ENCODE assay signal across 8 cellular contexts in the genomic region with DNA sequence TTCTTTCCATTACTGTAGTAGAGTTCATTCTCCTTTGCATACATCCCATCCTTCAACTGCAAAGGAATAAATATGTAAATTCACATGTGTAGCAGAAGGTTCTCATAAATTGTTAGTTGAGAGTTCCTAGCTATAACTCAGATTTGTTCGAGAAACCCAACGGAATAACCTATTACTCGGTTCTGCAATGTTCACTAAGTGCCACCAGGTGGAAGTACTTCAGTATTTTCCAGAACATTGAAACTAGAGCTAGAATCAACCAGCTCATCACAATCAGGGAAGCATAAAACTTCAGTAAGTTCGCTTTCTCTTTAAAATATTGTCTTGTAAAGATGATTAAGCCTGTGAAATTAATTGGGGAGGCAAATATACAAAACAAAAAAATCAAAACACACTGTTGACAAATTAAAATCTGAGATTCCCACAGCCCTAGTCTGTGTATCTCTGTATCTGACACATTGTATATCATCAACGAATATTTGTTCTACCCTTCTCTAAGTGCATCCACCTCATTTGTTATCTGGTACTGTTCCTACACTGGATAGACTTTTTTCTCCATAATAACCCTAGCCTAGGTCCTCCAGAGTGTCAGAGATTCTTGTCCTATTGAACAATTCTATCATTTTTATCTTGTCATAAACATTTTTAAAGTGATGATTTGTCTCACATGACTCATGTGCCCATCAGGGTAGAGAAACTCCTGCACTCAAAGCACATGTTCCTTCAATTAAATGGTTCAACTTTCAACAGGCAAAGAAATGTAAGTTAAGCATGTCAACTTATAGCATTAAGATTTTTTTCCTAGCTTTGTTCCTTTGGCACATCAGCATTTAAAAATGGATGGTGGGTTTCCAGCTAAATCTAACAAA. TPM values are rescaled to one million over a fixed set of nuclear protein-coding genes. Genes with fewer than 3 reads are reported as not detected.
DNase-seq lines count a peak whose midpoint lies in the region; ATAC-seq, FAIRE-seq and TF ChIP-seq lines count a peak whose summit lies in the region.

No MANE protein-coding gene starts in this region.

- no peak overlapping the region for H2BK12ac ChIP-seq in H1 (ENCODE audit: low read depth, low read length)

- no peak overlapping the region for H2AK5ac ChIP-seq in H1 (ENCODE audit: low read depth, low read length)

- no peaks in the 10 kb centered on the region for H3K4me1 ChIP-seq in H1 (replicated peaks in 1 of 4; ENCODE audit: control insufficient read depth in 3 of 4, insufficient read depth in 4 of 4, low read length in 3 of 4)

- ATAC-seq in HG03025 (IDR thresholded peaks at IDR 0.05; ENCODE audit: low FRiP score, unreplicated experiment): peak; percentile 63

- no peaks in the 10 kb centered on the region for H3K27me3 ChIP-seq in H1 (replicated peaks in 1 of 4; ENCODE audit: control insufficient read depth in 3 of 4, extremely low read depth in 1 of 4, insufficient read depth in 3 of 4, low read length in 3 of 4)

- no peak overlapping the region for H3K56ac ChIP-seq in H1 (replicated peaks; ENCODE audit: insufficient read length, low read depth, low read length)

- peak overlapping the region in 1 of 4 experiments; percentile 34; a peak in 1 of 7 replicates for H3K9ac ChIP-seq in H1 (replicated peaks in 1 of 4; ENCODE audit: extremely low read depth in 1 of 4, low read depth in 3 of 4, low read length in 3 of 4)

- peak; percentile 78 to 81 for TF ChIP-seq RAD21 in H1 (IDR thresholded peaks at IDR 0.05 in 1 of 2, conservative IDR thresholded peaks at IDR 0.05 in 1 of 2; ENCODE audit: low read depth in 2 of 2, low read length in 2 of 2)

- no peak overlapping the region for H4K5ac ChIP-seq in H1 (ENCODE audit: insufficient read length, low read depth, low read length)

- no peaks in the 10 kb centered on the region for H3K36me3 ChIP-seq in H1 (ENCODE audit: control insufficient read depth in 2 of 4, insufficient read depth in 4 of 4, low read length in 3 of 4)

- no peaks in the 10 kb centered on the region for H3K79me2 ChIP-seq in H1 (ENCODE audit: control insufficient read depth in 1 of 2, insufficient read depth in 2 of 2, low read length in 2 of 2)

- no peaks in the 10 kb centered on the region for H4K20me1 ChIP-seq in H1 (replicated peaks in 1 of 2; ENCODE audit: control insufficient read depth in 1 of 2, insufficient read depth in 2 of 2, low read length in 2 of 2)

- no peak for TF ChIP-seq EP300 in H1 (IDR thresholded peaks at IDR 0.05; ENCODE audit: borderline replicate concordance in 1 of 2, low read depth in 2 of 2, low read length in 2 of 2)

- H3K4ac ChIP-seq in H1 (replicated peaks; ENCODE audit: insufficient read length, low read depth, low read length): no peak overlapping the region

- H3K14ac ChIP-seq in H1 (ENCODE audit: insufficient read length): no peak overlapping the region

- no peak overlapping the region for H3K4me2 ChIP-seq in H1 (ENCODE audit: insufficient read depth in 1 of 2, low read depth in 2 of 2, low read length in 2 of 2)

- 45% methylated on average over 5 of the region's 5 CpGs; no CpG with 5 or more reads in 1 of the 2 experiments for WGBS in H1 (ENCODE audit: extremely low coverage in 1 of 2, insufficient coverage in 1 of 2, insufficient read length in 1 of 2, insufficient replicate concordance in 2 of 2, low coverage in 1 of 2, low lambda C conversion rate in 2 of 2, missing lambda C conversion rate in 1 of 2), 2 experiments
- 19 to 26% methylated on average over 5 of the region's 5 CpGs for WGBS in lower leg skin, 2 donors

- peak; percentile 49 for TF ChIP-seq CTCF in AG04449 (IDR thresholded peaks at IDR 0.05; ENCODE audit: insufficient read depth, low read length, missing control alignments)
- TF ChIP-seq CTCF in GM12874 (IDR thresholded peaks at IDR 0.05; ENCODE audit: insufficient read depth, low read depth, low read length): peak; percentile 41; the same call in 1 of the 2 replicates
- peak in 2 of 3 experiments; percentile 57 to 62; a peak in 3 of 4 replicates for TF ChIP-seq CTCF in H1 (IDR thresholded peaks at IDR 0.05; ENCODE audit: control extremely low read depth in 1 of 3, insufficient read depth in 1 of 3, low read depth in 1 of 3, low read length in 3 of 3)
- TF ChIP-seq CTCF in lower leg skin (IDR thresholded peaks at IDR 0.05): no peak

- H3K18ac ChIP-seq in H1 (ENCODE audit: extremely low read depth, low read length): no peak overlapping the region

- no peak overlapping the region for H3K27ac ChIP-seq in H1 (ENCODE audit: low read depth, low read length)

- H2BK15ac ChIP-seq in H1 (ENCODE audit: low read length): no peak overlapping the region

- intact Hi-C loops in lower leg skin (cut with DNase I; ENCODE audit: low total_unique reads): no loop called here

- H3K4me3 ChIP-seq in AG04449 (ENCODE audit: low read depth, low read length) (no peak overlapping the region), H1 (ENCODE audit: extremely low read depth in 1 of 4, insufficient read depth in 2 of 4, low read depth in 3 of 4, low read length in 4 of 4) (no peak overlapping the region), lower leg skin (ENCODE audit: low read depth, poor library complexity, severe bottlenecking) (no peak overlapping the region)

- H4K8ac ChIP-seq in H1 (ENCODE audit: extremely low read depth, insufficient read depth, low read length): no peak overlapping the region

- no peak overlapping the region for H2AFZ ChIP-seq in H1 (ENCODE audit: low read length)

- no peaks in the 10 kb centered on the region for H3K23me2 ChIP-seq in H1 (ENCODE audit: low read depth, low read length)

- H2BK5ac ChIP-seq in H1 (ENCODE audit: low read depth, low read length): no peak overlapping the region

- no peaks in the 10 kb centered on the region for H3K79me1 ChIP-seq in H1 (ENCODE audit: low read depth, low read length)

- no peak overlapping the region for H2BK20ac ChIP-seq in H1 (ENCODE audit: low read length)

- no peaks in the 10 kb centered on the region for H3K9me3 ChIP-seq in H1 (ENCODE audit: insufficient read depth in 2 of 2, low read depth in 1 of 2, low read length in 1 of 2)

- POLR2A ChIA-PET in AG04449 (lab: Yijun Ruan, JAX): no interaction called here
- POLR2A ChIA-PET in H1 (lab: Charles Lee; ENCODE audit: partially characterized antibody): no interaction called here

- H4K91ac ChIP-seq in H1 (replicated peaks; ENCODE audit: insufficient read length, low read length): no peak overlapping the region

- CTCF ChIA-PET in AG04449 (lab: Yijun Ruan, JAX) (interaction anchor here (0.7 to 11.0 kb wide), 23 partner anchors 9 to 1032 kb away, joined by 3 to 160 read pairs (median 4); partner anchors contain the start of genes FMO4 and MROH9), H1 (lab: Charles Lee; ENCODE audit: partially characterized antibody) (interaction anchor here (0.5 to 8.8 kb wide), 56 partner anchors 10 to 922 kb away, joined by 3 to 112 read pairs (median 4); partner anchors contain the start of genes FMO4 and PRRC2C)

- FAIRE-seq in H1 (lab: Jason Lieb, UNC): peak; percentile 89

- H3K23ac ChIP-seq in H1 (ENCODE audit: insufficient read length): no peak overlapping the region

- DNase-seq in AG04449 (ENCODE audit: low read depth, low spot score) (peak; percentile 14), NOMO-1 treated with DMSO at 0.1 percent for 48 hours (lab: John Stamatoyannopoulos, UW; ENCODE audit: unreplicated experiment) (peak; percentile 8), H1 (ENCODE audit: low read depth in 1 of 2, low spot score in 2 of 2) (no peak), midbrain (lab: John Stamatoyannopoulos, UW) (peak; percentile 60), lower leg skin (ENCODE audit: low spot score in 2 of 2) (no peak)
- no peak for DNase-seq in stimulated activated CD4-positive, alpha-beta T cell treated with anti-CD3 and anti-CD28 coated beads, Interleukin-4, amount 100 ng/mL, for 4 hours

- TF ChIP-seq POLR2A in H1 (IDR thresholded peaks at IDR 0.05; ENCODE audit: control extremely low read depth in 1 of 2, low read depth in 2 of 2, low read length in 2 of 2) (no peak), lower leg skin (IDR thresholded peaks at IDR 0.05) (no peak)

- H2BK120ac ChIP-seq in H1 (replicated peaks; ENCODE audit: low read depth, low read length): no peak overlapping the region

TF ChIP-seq in H1, 55 proteins besides CTCF, POLR2A, EP300 and RAD21:
- no peak for TF ChIP-seq CEBPB (IDR thresholded peaks at IDR 0.05; ENCODE audit: low read depth, low read length)
- TF ChIP-seq MAFK (IDR thresholded peaks at IDR 0.05; ENCODE audit: low read depth, low read length): 0 out of 2 replicates have a peak, but pooled peaks have one; percentile 10
- TF ChIP-seq JUND (IDR thresholded peaks at IDR 0.05; ENCODE audit: low read length): 0 out of 2 replicates have a peak, but pooled peaks have one; percentile 14

RNA-seq across cellular contexts. Expression of gene MROH9, which starts 31.9 kb away (rescaled TPM):
- not detected in 2 replicates for total RNA-seq in H1 (2021; fragmentation: NEBNext Ultra II Directional; extraction: Animal tissue kit (Norgen Biotek cat#: 25700))
- not detected in 2 replicates for polyA plus RNA-seq in H1 (2011; rRNA removed)
- polyA plus RNA-seq in H1 (2011; cell fraction: cytosol; rRNA removed): not detected
- polyA plus RNA-seq in H1 (2011; cell fraction: nucleus; rRNA removed): not detected
- not detected in 4 replicates for polyA plus RNA-seq in H1 (2012, experiment 1 of 2)
- not detected for polyA plus RNA-seq in H1 (2012, experiment 2 of 2)
- not detected for polyA plus RNA-seq in H1 (2013, experiment 1 of 2)
- polyA plus RNA-seq in H1 (2013, experiment 2 of 2): not detected
- not detected in 2 replicates for polyA minus RNA-seq in H1 (2011; rRNA and poly(A)+ RNA removed)
- not detected for polyA minus RNA-seq in H1 (2011; cell fraction: cytosol; rRNA and poly(A)+ RNA removed)
- polyA minus RNA-seq in H1 (2011; cell fraction: nucleus; rRNA and poly(A)+ RNA removed): not detected
- total RNA-seq in lower leg skin: not detected

Comparison
In these comparisons a context has a peak if more than half of its experiments do, and no peak if none do; other contexts are left out.
1. DNase-seq: peak in AG04449 (single experiment), NOMO-1 treated with DMSO at 0.1 percent for 48 hours (single experiment) and midbrain (single experiment); none in H1 (0 of 2), lower leg skin (0 of 2) and stimulated activated CD4-positive, alpha-beta T cell treated with anti-CD3 and anti-CD28 coated beads, Interleukin-4, amount 100 ng/mL, for 4 hours (0 of 2).
2. CTCF ChIP-seq: peak in AG04449 (single experiment), GM12874 (single experiment) and H1 (2 of 3); none in lower leg skin (0 of 3).